Comparison of ENCODE assay signal across 10 cellular contexts in the genomic region with DNA sequence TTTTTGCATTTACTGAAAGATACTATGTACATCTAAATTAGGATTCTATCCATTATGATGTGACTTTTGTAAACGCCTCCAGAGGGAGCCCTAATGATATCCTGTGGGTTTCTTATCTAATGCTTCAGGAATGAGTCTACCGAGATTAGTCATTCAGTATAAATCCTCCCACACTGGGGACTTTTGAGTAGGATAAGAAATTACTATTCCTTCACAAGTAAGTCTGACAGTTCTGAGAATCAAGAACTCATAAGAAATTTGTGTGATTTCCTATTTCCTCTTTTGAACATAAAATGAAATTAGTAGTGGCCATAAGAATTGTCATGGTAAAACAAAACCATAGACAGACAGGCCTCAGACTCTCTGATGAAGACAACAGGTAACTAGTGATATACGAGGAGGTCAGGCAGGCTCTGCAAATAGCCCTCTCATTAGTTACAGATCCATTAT. TPM values are rescaled to one million over a fixed set of nuclear protein-coding genes. Genes with fewer than 3 reads are reported as not detected.
A peak's percentile ranks its signal among the peaks of the same experiment; 100 is the strongest.
DNase-seq lines count a peak whose midpoint lies in the region; ATAC-seq and TF ChIP-seq lines count a peak whose summit lies in the region.
"Had no signal": no experiment of that assay in that cellular context is flagged by ENCODE, and none has a peak within 500 bp of the region (broad histone marks: within the 10 kb centered on the region; RNA-seq: fewer than 3 reads in every experiment).

No MANE protein-coding gene starts in this region.

- intact Hi-C loops in ovary (cut with DNase I) (no loop called here), stomach (cut with DNase I; ENCODE audit: low total_unique reads) (no loop called here)

- H3K4me3 Mint-ChIP-seq in WTC11: no peak overlapping the region
- H3K4me3 Mint-ChIP-seq: stimulated activated naive CD8-positive, alpha-beta T cell treated with anti-CD3 and anti-CD28 coated beads, Interleukin-15, Interleukin-2, amounts not matched to agents 100 ng/mL and 50 ng/mL, for 24 hours had no signal

- no peaks in the 10 kb centered on the region for H3K9me3 Mint-ChIP-seq in WTC11

- no peaks in the 10 kb centered on the region for H3K4me1 ChIP-seq in ovary (ENCODE audit: insufficient read depth)
- H3K4me1 ChIP-seq in stomach: no peaks in the 10 kb centered on the region

- 2 to 9% (median 4%) methylated on average over 3 of the region's 3 CpGs for WGBS in ovary, 3 donors
- 5 to 11% (median 9%) methylated on average over 3 of the region's 3 CpGs for WGBS in stomach, 5 donors

- H3K4me1 Mint-ChIP-seq in WTC11: peaks cover 20% of the 10 kb centered on the region

- H3K36me3 Mint-ChIP-seq in WTC11: no peaks in the 10 kb centered on the region

- H3K27ac ChIP-seq in ovary (no peak overlapping the region), stomach (no peak overlapping the region)

- no peaks in the 10 kb centered on the region for H3K9me3 ChIP-seq in ovary
- no peaks in the 10 kb centered on the region for H3K9me3 ChIP-seq in stomach

- POLR2A ChIA-PET in WTC11 (lab: Charles Lee): no interaction called here

- ATAC-seq in GM18502 (IDR thresholded peaks at IDR 0.05; ENCODE audit: poor library complexity, unreplicated experiment) (peak; percentile 85), WTC11 (peak; percentile 72), GM18873 (IDR thresholded peaks at IDR 0.05; ENCODE audit: low FRiP score, unreplicated experiment) (no peak)

- H3K36me3 ChIP-seq in ovary (no peaks in the 10 kb centered on the region), stomach (no peaks in the 10 kb centered on the region)

- CTCF ChIA-PET in WTC11 (lab: Charles Lee): no interaction called here

- TF ChIP-seq CTCF in WTC11 (IDR thresholded peaks at IDR 0.05) (0 out of 2 replicates have a peak, but pooled peaks have one; percentile 17), ovary (IDR thresholded peaks at IDR 0.05) (no peak), stomach (IDR thresholded peaks at IDR 0.05) (no peak)

- no peak for TF ChIP-seq EP300 in ovary (IDR thresholded peaks at IDR 0.05)
- no peak for TF ChIP-seq EP300 in stomach (IDR thresholded peaks at IDR 0.05)

- no peak overlapping the region for H3K4me3 ChIP-seq in Jurkat, Clone E6-1 (ENCODE audit: low read length)
- H3K4me3 ChIP-seq in ovary (no peak overlapping the region), stomach (no peak overlapping the region)

- TF ChIP-seq POLR2A in ovary (IDR thresholded peaks at IDR 0.05) (no peak), stomach (IDR thresholded peaks at IDR 0.05) (no peak)

- DNase-seq in 8988T (peak; percentile 35), WTC11 (ENCODE audit: low spot score) (no peak), kidney tubule cell (ENCODE audit: low spot score) (peak; percentile 85), ovary (no peak), stomach (no peak)
- peak; percentile 37 for DNase-seq in Jurkat, Clone E6-1 (ENCODE audit: low read depth, low spot score)

- H3K27ac Mint-ChIP-seq in WTC11: no peak overlapping the region
- H3K27ac Mint-ChIP-seq: stimulated activated naive CD8-positive, alpha-beta T cell treated with anti-CD3 and anti-CD28 coated beads, Interleukin-15, Interleukin-2, amounts not matched to agents 100 ng/mL and 50 ng/mL, for 24 hours had no signal

- no peaks in the 10 kb centered on the region; the same call in none of the 2 replicates for H3K27me3 Mint-ChIP-seq in WTC11 (ENCODE audit: low read depth)
- H3K27me3 Mint-ChIP-seq: stimulated activated naive CD8-positive, alpha-beta T cell treated with anti-CD3 and anti-CD28 coated beads, Interleukin-15, Interleukin-2, amounts not matched to agents 100 ng/mL and 50 ng/mL, for 24 hours had no signal

- H3K27me3 ChIP-seq in ovary: no peaks in the 10 kb centered on the region
- H3K27me3 ChIP-seq in stomach: no peaks in the 10 kb centered on the region

TF ChIP-seq in WTC11, 78 proteins besides CTCF, POLR2A, EP300 and RAD21 (continues in another document):
- TF ChIP-seq, protein P1, sequence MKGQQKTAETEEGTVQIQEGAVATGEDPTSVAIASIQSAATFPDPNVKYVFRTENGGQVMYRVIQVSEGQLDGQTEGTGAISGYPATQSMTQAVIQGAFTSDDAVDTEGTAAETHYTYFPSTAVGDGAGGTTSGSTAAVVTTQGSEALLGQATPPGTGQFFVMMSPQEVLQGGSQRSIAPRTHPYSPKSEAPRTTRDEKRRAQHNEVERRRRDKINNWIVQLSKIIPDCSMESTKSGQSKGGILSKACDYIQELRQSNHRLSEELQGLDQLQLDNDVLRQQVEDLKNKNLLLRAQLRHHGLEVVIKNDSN (CRISPR knock-in tag; IDR thresholded peaks at IDR 0.05): no peak
- TF ChIP-seq GABPB1 (CRISPR knock-in tag; IDR thresholded peaks at IDR 0.05): no peak
- no peak for TF ChIP-seq ZNF219 (CRISPR knock-in tag; IDR thresholded peaks at IDR 0.05; ENCODE audit: borderline replicate concordance)
- TF ChIP-seq CREB1 (CRISPR knock-in tag; IDR thresholded peaks at IDR 0.05): no peak
- no peak for TF ChIP-seq GTF2I (CRISPR knock-in tag; conservative IDR thresholded peaks at IDR 0.05)
- no peak for TF ChIP-seq FOXP4 (CRISPR knock-in tag; IDR thresholded peaks at IDR 0.05)
- TF ChIP-seq, protein P2, sequence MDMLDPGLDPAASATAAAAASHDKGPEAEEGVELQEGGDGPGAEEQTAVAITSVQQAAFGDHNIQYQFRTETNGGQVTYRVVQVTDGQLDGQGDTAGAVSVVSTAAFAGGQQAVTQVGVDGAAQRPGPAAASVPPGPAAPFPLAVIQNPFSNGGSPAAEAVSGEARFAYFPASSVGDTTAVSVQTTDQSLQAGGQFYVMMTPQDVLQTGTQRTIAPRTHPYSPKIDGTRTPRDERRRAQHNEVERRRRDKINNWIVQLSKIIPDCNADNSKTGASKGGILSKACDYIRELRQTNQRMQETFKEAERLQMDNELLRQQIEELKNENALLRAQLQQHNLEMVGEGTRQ (CRISPR knock-in tag; IDR thresholded peaks at IDR 0.05): no peak
- TF ChIP-seq JAZF1 (CRISPR knock-in tag; IDR thresholded peaks at IDR 0.05): no peak
- TF ChIP-seq, protein P3, sequence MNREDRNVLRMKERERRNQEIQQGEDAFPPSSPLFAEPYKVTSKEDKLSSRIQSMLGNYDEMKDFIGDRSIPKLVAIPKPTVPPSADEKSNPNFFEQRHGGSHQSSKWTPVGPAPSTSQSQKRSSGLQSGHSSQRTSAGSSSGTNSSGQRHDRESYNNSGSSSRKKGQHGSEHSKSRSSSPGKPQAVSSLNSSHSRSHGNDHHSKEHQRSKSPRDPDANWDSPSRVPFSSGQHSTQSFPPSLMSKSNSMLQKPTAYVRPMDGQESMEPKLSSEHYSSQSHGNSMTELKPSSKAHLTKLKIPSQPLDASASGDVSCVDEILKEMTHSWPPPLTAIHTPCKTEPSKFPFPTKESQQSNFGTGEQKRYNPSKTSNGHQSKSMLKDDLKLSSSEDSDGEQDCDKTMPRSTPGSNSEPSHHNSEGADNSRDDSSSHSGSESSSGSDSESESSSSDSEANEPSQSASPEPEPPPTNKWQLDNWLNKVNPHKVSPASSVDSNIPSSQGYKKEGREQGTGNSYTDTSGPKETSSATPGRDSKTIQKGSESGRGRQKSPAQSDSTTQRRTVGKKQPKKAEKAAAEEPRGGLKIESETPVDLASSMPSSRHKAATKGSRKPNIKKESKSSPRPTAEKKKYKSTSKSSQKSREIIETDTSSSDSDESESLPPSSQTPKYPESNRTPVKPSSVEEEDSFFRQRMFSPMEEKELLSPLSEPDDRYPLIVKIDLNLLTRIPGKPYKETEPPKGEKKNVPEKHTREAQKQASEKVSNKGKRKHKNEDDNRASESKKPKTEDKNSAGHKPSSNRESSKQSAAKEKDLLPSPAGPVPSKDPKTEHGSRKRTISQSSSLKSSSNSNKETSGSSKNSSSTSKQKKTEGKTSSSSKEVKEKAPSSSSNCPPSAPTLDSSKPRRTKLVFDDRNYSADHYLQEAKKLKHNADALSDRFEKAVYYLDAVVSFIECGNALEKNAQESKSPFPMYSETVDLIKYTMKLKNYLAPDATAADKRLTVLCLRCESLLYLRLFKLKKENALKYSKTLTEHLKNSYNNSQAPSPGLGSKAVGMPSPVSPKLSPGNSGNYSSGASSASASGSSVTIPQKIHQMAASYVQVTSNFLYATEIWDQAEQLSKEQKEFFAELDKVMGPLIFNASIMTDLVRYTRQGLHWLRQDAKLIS (CRISPR knock-in tag; IDR thresholded peaks at IDR 0.05; ENCODE audit: borderline replicate concordance): no peak
- no peak for TF ChIP-seq FOXK1 (CRISPR knock-in tag; IDR thresholded peaks at IDR 0.05)
- TF ChIP-seq NR2C2 (CRISPR knock-in tag; IDR thresholded peaks at IDR 0.05): no peak

RNA-seq across cellular contexts. Expression of gene OR5M1, which starts 10.0 kb away (rescaled TPM):
- not detected for polyA plus RNA-seq in Jurkat, Clone E6-1 (2012; ENCODE audit: insufficient read depth, insufficient read length)
- total RNA-seq in WTC11 (2021) (not detected in 3 replicates), ovary (not detected), stomach (under 1 TPM in 1 of 5 donors, not detected in 4; under 0.01 TPM)
- polyA plus RNA-seq in ovary (not detected), stomach (not detected)
- total RNA-seq: dermis microvascular lymphatic vessel endothelial cell had no signal

RNA-seq across cellular contexts. Expression of gene OR5AP2, which starts 17.6 kb away (rescaled TPM):
- polyA plus RNA-seq in Jurkat, Clone E6-1 (2012; ENCODE audit: insufficient read depth, insufficient read length): not detected
- not detected in 3 replicates for total RNA-seq in WTC11 (2021)
- total RNA-seq in ovary: not detected
- not detected for polyA plus RNA-seq in ovary
- total RNA-seq in stomach: not detected
- polyA plus RNA-seq in stomach: not detected
- total RNA-seq: dermis microvascular lymphatic vessel endothelial cell had no signal

RNA-seq across cellular contexts. Expression of gene OR5AR1, which starts 38.8 kb away (rescaled TPM):
- polyA plus RNA-seq in Jurkat, Clone E6-1 (2012; ENCODE audit: insufficient read depth, insufficient read length): not detected
- total RNA-seq in WTC11 (2021) (not detected in 3 replicates), ovary (not detected), stomach (not detected)
- polyA plus RNA-seq in ovary (not detected), stomach (not detected)
- total RNA-seq: dermis microvascular lymphatic vessel endothelial cell had no signal

RNA-seq across cellular contexts. Expression of gene OR5M10, which starts 47.2 kb away (rescaled TPM):
- polyA plus RNA-seq in Jurkat, Clone E6-1 (2012; ENCODE audit: insufficient read depth, insufficient read length): not detected
- not detected in 3 replicates for total RNA-seq in WTC11 (2021)
- total RNA-seq in ovary: not detected
- not detected for polyA plus RNA-seq in ovary
- not detected for total RNA-seq in stomach
- polyA plus RNA-seq in stomach: not detected
- total RNA-seq: dermis microvascular lymphatic vessel endothelial cell had no signal

Comparison
In these comparisons a context has a peak if more than half of its experiments do, and no peak if none do; other contexts are left out.
1. DNase-seq: peak in 8988T (single experiment), Jurkat, Clone E6-1 (single experiment) and kidney tubule cell (single experiment); none in WTC11 (single experiment), ovary (0 of 5) and stomach (single experiment).